Comparison of ENCODE assay signal across 12 cellular contexts in genomic region chr11:46357483-46357936, GRCh38. TPM values are rescaled to one million over a fixed set of nuclear protein-coding genes. Genes with fewer than 3 reads are reported as not detected.
DNase-seq lines count a peak whose midpoint lies in the region; ATAC-seq and TF ChIP-seq lines count a peak whose summit lies in the region.
"Had no signal": no experiment of that assay in that cellular context is flagged by ENCODE, and none has a peak within 500 bp of the region (broad histone marks: within the 10 kb centered on the region; RNA-seq: fewer than 3 reads in every experiment).

No MANE protein-coding gene starts in this region.

- TF ChIP-seq CTCF in HCT116 (IDR thresholded peaks at IDR 0.05 in 2 of 3, conservative IDR thresholded peaks at IDR 0.05 in 1 of 3; ENCODE audit: borderline replicate concordance in 1 of 3, insufficient read depth in 1 of 3, low read depth in 2 of 3, low read length in 2 of 3) (no peak), glutamatergic neuron (IDR thresholded peaks at IDR 0.05; ENCODE audit: partially characterized antibody, unreplicated experiment) (no peak)

- H2BK12ac ChIP-seq in trophoblast cell (ENCODE audit: low read length), result peak overlapping the region; percentile 34

- no peak overlapping the region for H3K14ac ChIP-seq in trophoblast cell (ENCODE audit: low read length)

- H3K9ac ChIP-seq in HCT116 (ENCODE audit: low read length), result no peak overlapping the region
- H3K9ac ChIP-seq in trophoblast cell (ENCODE audit: low read length), result no peak overlapping the region

- no TSS peak for BruUV-seq in HCT116 (replicated peaks; lab: Mats Ljungman, UMichigan)

- RAD21 ChIA-PET in HCT116 (lab: Charles Lee; ENCODE audit: low non-redundant PET in 1 of 2, low total read pairs in 2 of 2, uncharacterized antibody in 2 of 2, unreplicated experiment in 2 of 2), result no interaction called here

- CTCF ChIA-PET in HCT116 (lab: Charles Lee), result no interaction called here

- no peaks in the 10 kb centered on the region for H3K9me2 ChIP-seq in HCT116 (ENCODE audit: insufficient read depth)

- peak overlapping the region; percentile 49 for H3K4ac ChIP-seq in trophoblast cell (ENCODE audit: low read depth, low read length)

- POLR2A ChIA-PET in HCT116 (lab: Charles Lee), result interaction anchor here (1.2 kb wide), 1 partner anchor 118 kb away, joined by 3 read pairs; no protein-coding TSS in a partner anchor

- no peak for TF ChIP-seq RAD21 in HCT116 (IDR thresholded peaks at IDR 0.05; ENCODE audit: low read depth)

- intact Hi-C loops in HCT116 (cut with micrococcal nuclease), result no loop called here
- intact Hi-C loops in dendritic cell treated with granulocyte-macrophage colony-stimulating factor and Interleukin-4, amounts not matched to agents 40 ng/mL and 50 ng/mL, for 4 days (cut with micrococcal nuclease), result no loop called here

- peaks cover 7% of the 10 kb centered on the region; the same call in 1 of the 2 replicates for H4K20me1 ChIP-seq in HCT116 (ENCODE audit: insufficient read depth)

- 0 out of 4 replicates have a peak, but pooled peaks cover 0 to 2% of the 10 kb centered on the region in 2 experiments for H3K36me3 ChIP-seq in HCT116 (ENCODE audit: control insufficient read depth in 1 of 2, insufficient read depth in 2 of 2, low read length in 2 of 2)
- H3K36me3 ChIP-seq in trophoblast cell (ENCODE audit: control insufficient read depth in 1 of 2, insufficient read depth in 2 of 2, low read length in 2 of 2), result peaks cover 9 to 10% of the 10 kb centered on the region in 2 experiments

- H3K4me3 ChIP-seq in HCT116 (replicated peaks in 1 of 2; ENCODE audit: low read depth in 1 of 2, low read length in 2 of 2), result no peak overlapping the region
- H3K4me3 ChIP-seq in trophoblast cell (ENCODE audit: low read depth, low read length), result no peak overlapping the region

- H3K79me2 ChIP-seq in HCT116 (ENCODE audit: insufficient read depth, low read length) (peaks cover 75% of the 10 kb centered on the region), trophoblast cell (ENCODE audit: control insufficient read depth, insufficient read depth, low read length, poor library complexity) (peaks cover 5% of the 10 kb centered on the region)

- no peak overlapping the region for H3K4me3 Mint-ChIP-seq in dendritic cell treated with granulocyte-macrophage colony-stimulating factor and Interleukin-4, amounts not matched to agents 40 ng/mL and 50 ng/mL, for 4 days
- no peak overlapping the region for H3K4me3 Mint-ChIP-seq in glutamatergic neuron (ENCODE audit: unreplicated experiment)
- H3K4me3 Mint-ChIP-seq: T-helper 1 cell treated with Interleukin-12 subunit alpha and Interleukin-12 subunit beta and Interleukin-4 antibody, amounts not matched to agents 30 μg/mL and 1 μg/mL, for 36 hours had no signal

- ATAC-seq in HCT116, result 0 out of 2 replicates have a peak, but pooled peaks have one; percentile 21

- H3K9me3 ChIP-seq in HCT116 (ENCODE audit: control insufficient read depth in 1 of 2, insufficient read depth in 1 of 2, low read depth in 1 of 2, low read length in 2 of 2), result no peaks in the 10 kb centered on the region
- H3K9me3 ChIP-seq in trophoblast cell (ENCODE audit: insufficient read depth, low read depth, low read length), result no peaks in the 10 kb centered on the region

- no peak overlapping the region for H2BK5ac ChIP-seq in trophoblast cell (ENCODE audit: low read depth, low read length, poor library complexity)

- H3K27me3 ChIP-seq in HCT116 (ENCODE audit: insufficient read depth, low read length) (no peaks in the 10 kb centered on the region), trophoblast cell (ENCODE audit: insufficient read depth, low read length) (no peaks in the 10 kb centered on the region)

- H2AFZ ChIP-seq in HCT116 (ENCODE audit: low read depth, low read length, poor library complexity, severe bottlenecking) (no peak overlapping the region), trophoblast cell (ENCODE audit: insufficient read depth, low read length, poor library complexity) (no peak overlapping the region)

- H4K91ac ChIP-seq in trophoblast cell (ENCODE audit: low read depth, low read length), result no peak overlapping the region

- WGBS in trophoblast cell (ENCODE audit: extremely low coverage, insufficient coverage, insufficient read length), result no CpG with 5 or more reads among the region's 11 CpGs

- H3K4me2 ChIP-seq in HCT116 (ENCODE audit: low read length) (no peak overlapping the region), trophoblast cell (ENCODE audit: low read length) (no peak overlapping the region)

- H3K79me1 ChIP-seq in trophoblast cell (ENCODE audit: low read length), result no peaks in the 10 kb centered on the region

- peak overlapping the region; percentile 75 for H3K18ac ChIP-seq in trophoblast cell (ENCODE audit: low read length)

- peak overlapping the region; percentile 62 for H3K27ac Mint-ChIP-seq in dendritic cell treated with granulocyte-macrophage colony-stimulating factor and Interleukin-4, amounts not matched to agents 40 ng/mL and 50 ng/mL, for 4 days
- no peak overlapping the region for H3K27ac Mint-ChIP-seq in glutamatergic neuron (ENCODE audit: unreplicated experiment)
- H3K27ac Mint-ChIP-seq: T-helper 1 cell treated with Interleukin-12 subunit alpha and Interleukin-12 subunit beta and Interleukin-4 antibody, amounts not matched to agents 30 μg/mL and 1 μg/mL, for 36 hours had no signal

- H3K4me1 ChIP-seq in HCT116 (ENCODE audit: control insufficient read depth in 1 of 2, insufficient read depth in 2 of 2, low read length in 2 of 2), result peaks cover 4 to 23% of the 10 kb centered on the region in 2 experiments
- H3K4me1 ChIP-seq in trophoblast cell (ENCODE audit: control insufficient read depth in 1 of 2, insufficient read depth in 2 of 2, low read length in 2 of 2), result peaks cover 7 to 8% of the 10 kb centered on the region in 2 experiments

- H3K36me3 Mint-ChIP-seq in dendritic cell treated with granulocyte-macrophage colony-stimulating factor and Interleukin-4, amounts not matched to agents 40 ng/mL and 50 ng/mL, for 4 days (ENCODE audit: low read depth), result peaks cover 49% of the 10 kb centered on the region
- no peaks in the 10 kb centered on the region for H3K36me3 Mint-ChIP-seq in glutamatergic neuron (ENCODE audit: unreplicated experiment)

- no peaks in the 10 kb centered on the region for H3K27me3 Mint-ChIP-seq in dendritic cell treated with granulocyte-macrophage colony-stimulating factor and Interleukin-4, amounts not matched to agents 40 ng/mL and 50 ng/mL, for 4 days
- peaks cover 2% of the 10 kb centered on the region for H3K27me3 Mint-ChIP-seq in glutamatergic neuron (ENCODE audit: unreplicated experiment)

- no peak for TF ChIP-seq POLR2A in HCT116 (IDR thresholded peaks at IDR 0.05; ENCODE audit: borderline replicate concordance, extremely low read depth, insufficient read depth, insufficient read length)

- no peak overlapping the region for H2AK5ac ChIP-seq in trophoblast cell (ENCODE audit: low read length)

- H3K23ac ChIP-seq in trophoblast cell (ENCODE audit: low read length), result no peak overlapping the region

- H2BK120ac ChIP-seq in trophoblast cell (ENCODE audit: insufficient read depth, low read length, poor library complexity), result no peak overlapping the region

- H3K4me1 Mint-ChIP-seq in dendritic cell treated with granulocyte-macrophage colony-stimulating factor and Interleukin-4, amounts not matched to agents 40 ng/mL and 50 ng/mL, for 4 days (ENCODE audit: low read depth), result peaks cover 75% of the 10 kb centered on the region
- H3K4me1 Mint-ChIP-seq in glutamatergic neuron (ENCODE audit: low read depth, unreplicated experiment), result peaks cover 22% of the 10 kb centered on the region

- no peaks in the 10 kb centered on the region for H3K9me3 Mint-ChIP-seq in dendritic cell treated with granulocyte-macrophage colony-stimulating factor and Interleukin-4, amounts not matched to agents 40 ng/mL and 50 ng/mL, for 4 days
- peaks cover 1% of the 10 kb centered on the region for H3K9me3 Mint-ChIP-seq in glutamatergic neuron (ENCODE audit: unreplicated experiment)
- H3K9me3 Mint-ChIP-seq: T-helper 1 cell treated with Interleukin-12 subunit alpha and Interleukin-12 subunit beta and Interleukin-4 antibody, amounts not matched to agents 30 μg/mL and 1 μg/mL, for 36 hours had no signal

- H4K12ac ChIP-seq in trophoblast cell (ENCODE audit: low read depth, low read length), result no peak overlapping the region

- no peak overlapping the region for H3K27ac ChIP-seq in HCT116 (ENCODE audit: low read depth, low read length)
- no peak overlapping the region for H3K27ac ChIP-seq in trophoblast cell (ENCODE audit: low read depth, low read length)

- H4K8ac ChIP-seq in trophoblast cell (ENCODE audit: low read depth, low read length), result no peak overlapping the region

- DNase-seq in HCT116 (ENCODE audit: low read depth, low spot score) (no peak), NCI-H2196 (lab: John Stamatoyannopoulos, UW; ENCODE audit: unreplicated experiment) (peak; percentile 70), trophoblast cell (no peak), midbrain (lab: John Stamatoyannopoulos, UW) (no peak), T-helper 1 cell (no peak), HuH-7.5 (ENCODE audit: low spot score) (no peak), glutamatergic neuron (no peak)
- DNase-seq: activated naive CD4-positive, alpha-beta T cell had no signal

TF ChIP-seq in HCT116, 20 proteins besides CTCF, POLR2A, EP300 and RAD21 (continues in another document):
- TF ChIP-seq ZFX (IDR thresholded peaks at IDR 0.05), result no peak
- no peak for TF ChIP-seq FOSL1 (IDR thresholded peaks at IDR 0.05; ENCODE audit: low read depth)
- no peak for TF ChIP-seq CBX3 (IDR thresholded peaks at IDR 0.05; ENCODE audit: low read depth)
- TF ChIP-seq YY1 (IDR thresholded peaks at IDR 0.05; ENCODE audit: extremely low read depth, insufficient replicate concordance, low read depth, low read length), result no peak
- no peak for TF ChIP-seq CEBPB (IDR thresholded peaks at IDR 0.05; ENCODE audit: low read depth)
- no peak for TF ChIP-seq MAX (IDR thresholded peaks at IDR 0.05)

RNA-seq across cellular contexts. Expression of gene DGKZ, which starts 10.2 kb away (rescaled TPM):
- 70.2 TPM for total RNA-seq in HCT116 (2021; ENCODE audit: unreplicated experiment)
- 67.3 and 69.5 TPM in 2 replicates for polyA plus RNA-seq in HCT116 (2012)
- 79.6 and 80.8 TPM in 2 replicates for polyA plus RNA-seq in trophoblast cell (2013)
- total RNA-seq in glutamatergic neuron (ENCODE audit: unreplicated experiment), result 60.9 TPM

RNA-seq across cellular contexts. Expression of gene MDK, which starts 24.0 kb away (rescaled TPM):
- total RNA-seq in HCT116 (2021; ENCODE audit: unreplicated experiment), result 286 TPM
- 442 and 447 TPM in 2 replicates for polyA plus RNA-seq in HCT116 (2012)
- 2,817 and 2,859 TPM in 2 replicates for polyA plus RNA-seq in trophoblast cell (2013)
- total RNA-seq in glutamatergic neuron (ENCODE audit: unreplicated experiment), result 846 TPM

RNA-seq across cellular contexts. Expression of gene CHRM4, which starts 34.1 kb away (rescaled TPM):
- total RNA-seq in HCT116 (2021; ENCODE audit: unreplicated experiment) (1.1 TPM), glutamatergic neuron (ENCODE audit: unreplicated experiment) (8.5 TPM)
- 2.5 and 2.9 TPM in 2 replicates for polyA plus RNA-seq in HCT116 (2012)
- 0.40 and 0.57 TPM in 2 replicates for polyA plus RNA-seq in trophoblast cell (2013)
- total RNA-seq: epithelial cell of proximal tubule had no signal
- polyA plus RNA-seq: liver had no signal
